In the genomic region with DNA sequence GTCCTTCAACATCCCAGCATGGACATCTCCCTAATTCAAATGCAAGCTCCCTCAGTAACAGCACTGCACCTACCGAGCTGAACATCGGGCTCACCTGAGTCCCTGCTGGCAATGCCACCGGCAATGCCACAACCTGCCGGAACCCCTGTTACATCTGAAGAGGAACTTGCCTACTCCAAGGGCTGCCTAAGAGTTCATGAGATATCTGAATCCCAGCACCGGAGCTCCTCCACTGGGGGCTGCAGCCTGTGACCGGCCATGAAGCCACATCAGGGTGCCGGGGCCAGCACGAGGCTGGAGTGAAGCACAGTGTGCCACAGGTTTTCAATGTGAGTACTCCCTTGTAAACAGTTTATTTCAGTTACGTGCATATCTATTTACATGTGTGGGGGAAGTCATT, we compare ENCODE assay signal across 29 cellular contexts.
DNase-seq lines count a peak whose midpoint lies in the region; ATAC-seq and TF ChIP-seq lines count a peak whose summit lies in the region.
"Had no signal": no experiment of that assay in that cellular context is flagged by ENCODE, and none has a peak within 500 bp of the region (broad histone marks: within the 10 kb centered on the region; RNA-seq: fewer than 3 reads in every experiment).

No MANE protein-coding gene starts in this region.

- POLR2A ChIA-PET in activated CD8-positive, alpha-beta T cell treated with anti-CD3 and anti-CD28 coated beads for 36 hours (lab: Charles Lee): interaction anchor here (1.2 to 1.6 kb wide), 2 partner anchors 17 to 28 kb away, joined by 3 to 6 read pairs; no protein-coding TSS in a partner anchor
- POLR2A ChIA-PET in activated CD8-positive, alpha-beta T cell treated with anti-CD3 and anti-CD28 coated beads, Interleukin-2, amount 10 ng/mL, durations not matched to agents 7 days and 5 days (lab: Charles Lee): no interaction called here
- POLR2A ChIA-PET in CD4-positive, alpha-beta memory T cell (lab: Charles Lee; ENCODE audit: partially characterized antibody): interaction anchor here (0.8 kb wide), 1 partner anchor 17 kb away, joined by 3 read pairs; no protein-coding TSS in a partner anchor
- POLR2A ChIA-PET in naive thymus-derived CD8-positive, alpha-beta T cell (lab: Charles Lee): no interaction called here

- peaks cover 34% of the 10 kb centered on the region for H3K4me1 ChIP-seq in CD4-positive, alpha-beta memory T cell (ENCODE audit: insufficient read depth, low read length)
- no peaks in the 10 kb centered on the region; the same call in 1 of the 2 replicates for H3K4me1 ChIP-seq in H9 (ENCODE audit: insufficient read depth, low read length)
- H3K4me1 ChIP-seq: A549, adrenal gland, body of pancreas, left ventricle myocardium inferior had no signal

- H3K14ac ChIP-seq in H9 (ENCODE audit: insufficient read depth, low read length): no peak overlapping the region

- no peak overlapping the region for H3K9ac ChIP-seq in H9 (ENCODE audit: extremely low read depth, insufficient read length, low read length)

- TF ChIP-seq CTCF in activated CD8-positive, alpha-beta T cell treated with anti-CD3 and anti-CD28 coated beads for 36 hours (IDR thresholded peaks at IDR 0.05): no peak
- no peak for TF ChIP-seq CTCF in H9 (conservative IDR thresholded peaks at IDR 0.05)

- H3K27me3 Mint-ChIP-seq in activated CD8-positive, alpha-beta T cell treated with anti-CD3 and anti-CD28 coated beads for 36 hours: no peaks in the 10 kb centered on the region
- no peaks in the 10 kb centered on the region for H3K27me3 Mint-ChIP-seq in activated CD8-positive, alpha-beta T cell treated with anti-CD3 and anti-CD28 coated beads, Interleukin-2, amount 10 ng/mL, durations not matched to agents 7 days and 5 days (ENCODE audit: low read depth)
- H3K27me3 Mint-ChIP-seq in CD4-positive, alpha-beta memory T cell: no peaks in the 10 kb centered on the region
- H3K27me3 Mint-ChIP-seq in activated naive CD8-positive, alpha-beta T cell: no peaks in the 10 kb centered on the region
- no peaks in the 10 kb centered on the region for H3K27me3 Mint-ChIP-seq in naive thymus-derived CD8-positive, alpha-beta T cell
- no peaks in the 10 kb centered on the region for H3K27me3 Mint-ChIP-seq in H9 (ENCODE audit: low read depth)

- CTCF ChIA-PET in activated CD8-positive, alpha-beta T cell treated with anti-CD3 and anti-CD28 coated beads for 36 hours (lab: Charles Lee): interaction anchor here (1.2 kb wide), 1 partner anchor 18 kb away, joined by 3 read pairs; no protein-coding TSS in a partner anchor
- CTCF ChIA-PET in activated CD8-positive, alpha-beta T cell treated with anti-CD3 and anti-CD28 coated beads, Interleukin-2, amount 10 ng/mL, durations not matched to agents 7 days and 5 days (lab: Charles Lee): no interaction called here
- CTCF ChIA-PET in CD4-positive, alpha-beta memory T cell (lab: Charles Lee; ENCODE audit: partially characterized antibody): interaction anchor here (1.8 kb wide), 1 partner anchor 9 kb away, joined by 3 read pairs; no protein-coding TSS in a partner anchor

- no peak overlapping the region for H2BK12ac ChIP-seq in H9 (ENCODE audit: insufficient read length, low read depth, low read length)

- no peak overlapping the region for H3K56ac ChIP-seq in H9 (ENCODE audit: insufficient read length, low read depth, low read length)

- H2BK5ac ChIP-seq in H9 (ENCODE audit: insufficient read length, low read length): no peak overlapping the region

- peak overlapping the region; percentile 87 for H3K27ac ChIP-seq in CD4-positive, alpha-beta memory T cell (ENCODE audit: low read depth, low read length)
- no peak overlapping the region for H3K27ac ChIP-seq in H9 (ENCODE audit: insufficient read length, low read depth, low read length)
- H3K27ac ChIP-seq: A549, adrenal gland, body of pancreas, left ventricle myocardium inferior had no signal

- H2AK5ac ChIP-seq in H9 (ENCODE audit: insufficient read length, low read length): no peak overlapping the region

- no peaks in the 10 kb centered on the region for H3K9me3 ChIP-seq in CD4-positive, alpha-beta memory T cell (ENCODE audit: control insufficient read depth in 1 of 2, low read length in 2 of 2)
- H3K9me3 ChIP-seq in H9 (ENCODE audit: control insufficient read depth, low read depth, low read length): peaks cover 16% of the 10 kb centered on the region
- H3K9me3 ChIP-seq: adrenal gland, body of pancreas had no signal

- H2BK15ac ChIP-seq in H9 (ENCODE audit: low read depth, low read length): no peak overlapping the region

- no peak overlapping the region for H3K18ac ChIP-seq in H9 (ENCODE audit: insufficient read length, low read depth, low read length)

- no peak overlapping the region for H2BK20ac ChIP-seq in H9 (ENCODE audit: low read depth, low read length, poor library complexity, severe bottlenecking)

- no peak overlapping the region for H3K4me3 ChIP-seq in CD4-positive, alpha-beta memory T cell (ENCODE audit: low read length in 2 of 2)
- H3K4me3 ChIP-seq: A549, adrenal gland, body of pancreas, dorsolateral prefrontal cortex, HAP-1, left ventricle myocardium inferior, smooth muscle cell had no signal

- no peak overlapping the region for H3K23ac ChIP-seq in H9 (ENCODE audit: insufficient read length, low read depth, low read length)

- H3K4me3 Mint-ChIP-seq in activated CD8-positive, alpha-beta T cell treated with anti-CD3 and anti-CD28 coated beads for 36 hours: no peak overlapping the region
- H3K4me3 Mint-ChIP-seq in activated CD8-positive, alpha-beta T cell treated with anti-CD3 and anti-CD28 coated beads, Interleukin-2, amount 10 ng/mL, durations not matched to agents 7 days and 5 days: no peak overlapping the region
- H3K4me3 Mint-ChIP-seq in CD4-positive, alpha-beta memory T cell: peak overlapping the region in 4 of 8 donors; percentile 31 to 73 (median 62)
- peak overlapping the region; percentile 32 for H3K4me3 Mint-ChIP-seq in activated naive CD8-positive, alpha-beta T cell
- H3K4me3 Mint-ChIP-seq in naive thymus-derived CD8-positive, alpha-beta T cell: no peak overlapping the region
- no peak overlapping the region for H3K4me3 Mint-ChIP-seq in H9

- peak overlapping the region; percentile 99 for H3K27ac Mint-ChIP-seq in activated CD8-positive, alpha-beta T cell treated with anti-CD3 and anti-CD28 coated beads for 36 hours
- no peak overlapping the region for H3K27ac Mint-ChIP-seq in activated CD8-positive, alpha-beta T cell treated with anti-CD3 and anti-CD28 coated beads, Interleukin-2, amount 10 ng/mL, durations not matched to agents 7 days and 5 days
- peak overlapping the region; percentile 95 to 99 (median 98) for H3K27ac Mint-ChIP-seq in CD4-positive, alpha-beta memory T cell
- peak overlapping the region; percentile 99 for H3K27ac Mint-ChIP-seq in activated naive CD8-positive, alpha-beta T cell
- H3K27ac Mint-ChIP-seq in naive thymus-derived CD8-positive, alpha-beta T cell: peak overlapping the region in 7 of 10 donors; percentile 22 to 95 (median 73)
- no peak overlapping the region for H3K27ac Mint-ChIP-seq in H9

- H3K36me3 Mint-ChIP-seq in activated CD8-positive, alpha-beta T cell treated with anti-CD3 and anti-CD28 coated beads for 36 hours (ENCODE audit: low read depth): peaks cover 56% of the 10 kb centered on the region
- H3K36me3 Mint-ChIP-seq in activated CD8-positive, alpha-beta T cell treated with anti-CD3 and anti-CD28 coated beads, Interleukin-2, amount 10 ng/mL, durations not matched to agents 7 days and 5 days (ENCODE audit: low read depth): peaks cover 32% of the 10 kb centered on the region
- H3K36me3 Mint-ChIP-seq in CD4-positive, alpha-beta memory T cell: peaks cover 0 to 8% of the 10 kb centered on the region in 2 donors
- peaks cover 28% of the 10 kb centered on the region for H3K36me3 Mint-ChIP-seq in activated naive CD8-positive, alpha-beta T cell
- peaks cover 2 to 27% (median 25%) of the 10 kb centered on the region in 3 donors for H3K36me3 Mint-ChIP-seq in naive thymus-derived CD8-positive, alpha-beta T cell
- peaks cover 26 to 44% (median 35%) of the 10 kb centered on the region in 3 experiments for H3K36me3 Mint-ChIP-seq in H9 (ENCODE audit: insufficient read depth in 1 of 3, low read depth in 3 of 3)

- no peaks in the 10 kb centered on the region for H4K20me1 ChIP-seq in H9 (ENCODE audit: control insufficient read depth, insufficient read depth, insufficient read length)

- H3K79me2 ChIP-seq in H9 (ENCODE audit: insufficient read depth, low read length): no peaks in the 10 kb centered on the region

- no peak overlapping the region for H2BK120ac ChIP-seq in H9 (ENCODE audit: low read depth, low read length, poor library complexity, severe bottlenecking)

- peaks cover 37% of the 10 kb centered on the region for H3K9me3 Mint-ChIP-seq in activated CD8-positive, alpha-beta T cell treated with anti-CD3 and anti-CD28 coated beads for 36 hours
- no peaks in the 10 kb centered on the region for H3K9me3 Mint-ChIP-seq in activated CD8-positive, alpha-beta T cell treated with anti-CD3 and anti-CD28 coated beads, Interleukin-2, amount 10 ng/mL, durations not matched to agents 7 days and 5 days (ENCODE audit: insufficient read depth)
- peaks cover 0 to 4% (median under 1%) of the 10 kb centered on the region in 8 donors for H3K9me3 Mint-ChIP-seq in CD4-positive, alpha-beta memory T cell
- H3K9me3 Mint-ChIP-seq in activated naive CD8-positive, alpha-beta T cell (ENCODE audit: low read depth): peaks cover 6% of the 10 kb centered on the region
- H3K9me3 Mint-ChIP-seq in naive thymus-derived CD8-positive, alpha-beta T cell: peaks cover 0 to 44% (median 35%) of the 10 kb centered on the region in 9 donors
- peaks cover 35 to 46% of the 10 kb centered on the region in 2 experiments for H3K9me3 Mint-ChIP-seq in H9

- H3K36me3 ChIP-seq in CD4-positive, alpha-beta memory T cell (ENCODE audit: insufficient read depth, low read length): no peaks in the 10 kb centered on the region
- H3K36me3 ChIP-seq: adrenal gland, HAP-1, left ventricle myocardium inferior had no signal

- WGBS in H9 (ENCODE audit: extremely low coverage, insufficient read length, low lambda C conversion rate): no CpG with 5 or more reads among the region's 9 CpGs

- H3K79me1 ChIP-seq in H9 (ENCODE audit: insufficient read depth, low read depth, low read length, poor library complexity, severe bottlenecking): no peaks in the 10 kb centered on the region

- H2AFZ ChIP-seq in H9 (ENCODE audit: low read length): no peak overlapping the region

- DNase-seq in activated CD8-positive, alpha-beta T cell treated with anti-CD3 and anti-CD28 coated beads for 36 hours: no peak
- no peak for DNase-seq in activated CD8-positive, alpha-beta T cell treated with anti-CD3 and anti-CD28 coated beads, Interleukin-2, amount 10 ng/mL, durations not matched to agents 7 days and 5 days
- DNase-seq in CD4-positive, alpha-beta memory T cell: no peak
- no peak for DNase-seq in naive thymus-derived CD8-positive, alpha-beta T cell
- DNase-seq in NCI-H1694 treated with DMSO at 0.1 percent for 48 hours (lab: John Stamatoyannopoulos, UW): no peak
- no peak for DNase-seq in H9
- no peak for DNase-seq in NCI-H1048 (lab: John Stamatoyannopoulos, UW)
- DNase-seq: activated CD4-positive, CD25-positive, alpha-beta regulatory T cell; AML-193; body of pancreas; COR-L47; DMS79 treated with DMSO at 0.1 percent for 48 hours; dorsolateral prefrontal cortex; IMR-90; left ventricle myocardium inferior; NCI-H187 treated with DMSO at 0.1 percent for 48 hours; NCI-H2171 treated with DMSO at 0.1 percent for 48 hours; NCI-H524; NK-92 treated with Interleukin-12 subunit alpha and Interleukin-12 subunit beta, amount 100 ng/mL, for 24 hours; retina; Right ventricle myocardium superior; stimulated activated CD4-positive, alpha-beta T cell treated with anti-CD3 and anti-CD28 coated beads, Interleukin-1b, Interleukin-23, amount 100 ng/mL, for 48 hours; stimulated activated CD8-positive, alpha-beta memory T cell treated with anti-CD3 and anti-CD28 coated beads, Interleukin-4, amount 100 ng/mL, for 48 hours; trophoblast cell had no signal

- H3K4ac ChIP-seq in H9 (ENCODE audit: low read depth, low read length): no peak overlapping the region

- ATAC-seq in activated CD8-positive, alpha-beta T cell treated with anti-CD3 and anti-CD28 coated beads for 36 hours: no peak
- no peak for ATAC-seq in activated CD8-positive, alpha-beta T cell treated with anti-CD3 and anti-CD28 coated beads, Interleukin-2, amount 10 ng/mL, durations not matched to agents 7 days and 5 days
- ATAC-seq in naive thymus-derived CD8-positive, alpha-beta T cell: no peak
- ATAC-seq: body of pancreas had no signal

- no peak overlapping the region for H4K5ac ChIP-seq in H9 (ENCODE audit: insufficient read length, low read depth, low read length)

- H4K91ac ChIP-seq in H9 (ENCODE audit: insufficient read length, low read depth, low read length): no peak overlapping the region

- H3K27me3 ChIP-seq in CD4-positive, alpha-beta memory T cell (ENCODE audit: insufficient read depth, low read length): no peaks in the 10 kb centered on the region
- H3K27me3 ChIP-seq in H9 (ENCODE audit: insufficient read depth, low read length): no peaks in the 10 kb centered on the region
- H3K27me3 ChIP-seq: adrenal gland, body of pancreas, dorsolateral prefrontal cortex had no signal

- H4K8ac ChIP-seq in H9 (replicated peaks; ENCODE audit: insufficient read length, low read depth, low read length): no peak overlapping the region

- H3T11ph ChIP-seq in H9 (ENCODE audit: low read length): no peak overlapping the region

- no peak overlapping the region for H3K4me2 ChIP-seq in H9 (ENCODE audit: insufficient read depth, insufficient read length, low read length)
- H3K4me2 ChIP-seq: A549, smooth muscle cell had no signal

- peaks cover 35% of the 10 kb centered on the region for H3K4me1 Mint-ChIP-seq in activated CD8-positive, alpha-beta T cell treated with anti-CD3 and anti-CD28 coated beads for 36 hours (ENCODE audit: low read depth)
- peaks cover 32% of the 10 kb centered on the region for H3K4me1 Mint-ChIP-seq in activated CD8-positive, alpha-beta T cell treated with anti-CD3 and anti-CD28 coated beads, Interleukin-2, amount 10 ng/mL, durations not matched to agents 7 days and 5 days (ENCODE audit: low read depth)
- peaks cover 30 to 59% (median 42%) of the 10 kb centered on the region in 4 donors for H3K4me1 Mint-ChIP-seq in CD4-positive, alpha-beta memory T cell
- H3K4me1 Mint-ChIP-seq in activated naive CD8-positive, alpha-beta T cell (ENCODE audit: low read depth): peaks cover 34% of the 10 kb centered on the region
- H3K4me1 Mint-ChIP-seq in naive thymus-derived CD8-positive, alpha-beta T cell: peaks cover 16 to 32% (median 27%) of the 10 kb centered on the region in 4 donors
- peaks cover 0 to 6% of the 10 kb centered on the region in 2 experiments; a peak in 1 of 4 replicates for H3K4me1 Mint-ChIP-seq in H9

- intact Hi-C loops in activated CD8-positive, alpha-beta T cell treated with anti-CD3 and anti-CD28 coated beads for 36 hours (cut with micrococcal nuclease): no loop called here
- intact Hi-C loops in CD4-positive, alpha-beta memory T cell (cut with micrococcal nuclease): no loop called here

- H3K23me2 ChIP-seq in H9 (ENCODE audit: insufficient read length, low read depth, low read length, poor library complexity, severe bottlenecking): no peaks in the 10 kb centered on the region

Comparison
In these comparisons a context has a peak if more than half of its experiments do, and no peak if none do; other contexts are left out.
1. H3K27ac Mint-ChIP-seq: peak in activated CD8-positive, alpha-beta T cell treated with anti-CD3 and anti-CD28 coated beads for 36 hours (single experiment), CD4-positive, alpha-beta memory T cell (7 of 7), activated naive CD8-positive, alpha-beta T cell (single experiment) and naive thymus-derived CD8-positive, alpha-beta T cell (7 of 10); none in activated CD8-positive, alpha-beta T cell treated with anti-CD3 and anti-CD28 coated beads, Interleukin-2, amount 10 ng/mL, durations not matched to agents 7 days and 5 days (single experiment) and H9 (0 of 3).
2. POLR2A ChIA-PET loops: an anchor here in activated CD8-positive, alpha-beta T cell treated with anti-CD3 and anti-CD28 coated beads for 36 hours (1.2 to 1.6 kb wide) and CD4-positive, alpha-beta memory T cell (0.8 kb wide); none called in activated CD8-positive, alpha-beta T cell treated with anti-CD3 and anti-CD28 coated beads, Interleukin-2, amount 10 ng/mL, durations not matched to agents 7 days and 5 days and naive thymus-derived CD8-positive, alpha-beta T cell.